ENCODE assay signal across 1 cellular context in the genomic region with DNA sequence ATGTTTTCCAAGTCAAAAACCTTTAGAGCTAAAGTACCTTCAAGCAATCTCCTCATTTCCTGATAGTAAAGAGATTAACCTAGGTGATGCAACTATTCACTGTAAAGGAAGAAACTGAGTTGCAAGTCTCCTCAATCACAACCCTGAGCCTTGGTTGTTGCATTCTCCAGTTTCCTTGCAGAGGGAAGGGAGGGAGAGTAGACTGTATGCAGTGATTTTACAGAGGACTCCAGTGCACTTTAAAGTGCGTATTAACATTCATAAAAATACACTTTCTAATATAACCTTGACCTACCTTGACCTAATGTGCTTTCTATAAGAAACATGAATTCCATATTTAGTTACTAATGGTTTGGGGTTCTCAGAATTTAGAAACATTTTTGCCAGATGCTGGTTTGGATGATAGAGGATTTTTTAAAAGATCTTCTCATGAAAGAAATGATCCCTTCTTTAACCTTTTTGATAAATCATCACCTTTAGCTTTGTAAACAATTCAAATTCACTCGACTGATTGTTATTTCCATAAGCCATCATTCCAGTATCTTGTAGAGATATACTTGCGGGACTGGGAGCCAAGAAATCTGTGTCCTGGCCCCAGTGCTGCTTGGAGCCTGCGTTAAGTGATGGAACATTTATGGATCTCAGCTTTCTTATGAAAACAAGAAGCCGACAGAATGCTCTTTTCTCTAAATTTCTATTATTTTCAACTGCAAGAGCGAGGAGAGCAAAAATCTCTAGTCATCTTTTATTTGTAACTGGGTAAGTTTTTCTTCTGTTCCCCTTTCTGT.
TF ChIP-seq lines count a peak whose summit lies in the region.

No MANE protein-coding gene starts in this region.

TF ChIP-seq in IMR-90, 13 proteins besides CTCF, POLR2A, EP300 and RAD21:
- TF ChIP-seq CEBPB (IDR thresholded peaks at IDR 0.05; ENCODE audit: low read depth, low read length) (0 out of 2 replicates have a peak, but pooled peaks have one; percentile 11), MAZ (IDR thresholded peaks at IDR 0.05; ENCODE audit: borderline replicate concordance, low read depth, low read length) (no peak)
TF ChIP-seq in IMR-90: peak in this region for 1.
